Comparison of ENCODE assay signal across 1 cellular context in the genomic region with DNA sequence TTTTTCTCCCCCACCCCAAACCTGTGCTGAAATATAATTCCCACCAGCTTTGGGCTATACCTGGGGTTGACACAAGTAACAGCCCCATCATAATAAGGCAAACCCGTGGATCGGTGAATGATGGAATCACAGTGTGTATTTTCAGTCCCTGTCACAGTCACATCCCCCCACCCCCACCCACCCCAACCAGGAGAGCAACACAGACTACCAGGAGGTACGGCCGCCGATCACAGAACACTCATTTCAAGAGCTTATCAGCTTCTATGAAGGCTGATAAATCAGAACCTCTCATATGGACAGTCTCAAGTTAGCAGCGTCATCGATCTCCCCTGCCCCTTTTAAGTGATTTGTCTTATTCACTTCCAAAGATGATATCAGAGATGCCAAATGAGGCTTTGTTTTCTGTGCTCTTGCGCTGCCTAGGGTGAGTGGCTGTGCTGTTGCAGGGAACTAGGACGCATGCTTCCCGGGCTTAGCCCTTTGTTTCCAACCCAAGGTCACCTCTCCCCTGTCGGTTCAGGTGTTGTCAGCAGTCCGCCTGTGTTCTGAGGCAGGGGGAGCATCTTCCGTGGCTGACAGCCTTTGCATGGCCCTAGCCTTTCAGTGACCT.
TF ChIP-seq lines count a peak whose summit lies in the region.

No MANE protein-coding gene starts in this region.

TF ChIP-seq in H1, 55 proteins besides CTCF, POLR2A, EP300 and RAD21:
- TF ChIP-seq MAX (IDR thresholded peaks at IDR 0.05): peak; percentile 31; the same call in 1 of the 2 replicates
- no peak for TF ChIP-seq SRF (IDR thresholded peaks at IDR 0.05; ENCODE audit: low read depth, low read length)
